24 cellular contexts compared by ENCODE assay signal in genomic region chr1:54222711-54223110, GRCh38. TPM values are rescaled to one million over a fixed set of nuclear protein-coding genes. Genes with fewer than 3 reads are reported as not detected.
DNase-seq lines count a peak whose midpoint lies in the region; ATAC-seq lines count a peak whose summit lies in the region.
"Had no signal": no experiment of that assay in that cellular context is flagged by ENCODE, and none has a peak within 500 bp of the region (broad histone marks: within the 10 kb centered on the region; RNA-seq: fewer than 3 reads in every experiment).

No MANE protein-coding gene starts in this region.

- no peak overlapping the region for H3K4me3 ChIP-seq in CD4-positive, CD25-positive, alpha-beta regulatory T cell (ENCODE audit: low read depth, low read length)
- H3K4me3 ChIP-seq: BLaER1, gastroesophageal sphincter, lung, upper lobe of right lung had no signal

- no peak for DNase-seq in activated CD4-positive, alpha-beta T cell treated with anti-CD3 and anti-CD28 coated beads for 36 hours
- DNase-seq in activated CD4-positive, alpha-beta T cell treated with anti-CD3 and anti-CD28 coated beads, Interleukin-2, amount 50 U/mL, for 48 hours = no peak
- DNase-seq in CD4-positive, CD25-positive, alpha-beta regulatory T cell = no peak
- DNase-seq in activated T-helper 2 cell treated with anti-CD3 and anti-CD28 coated beads, Interferon-gamma antibody, Interleukin-2, Interleukin-4, amounts not matched to agents 10 μg/mL and 5 μg/mL and 100 μg/mL, durations not matched to agents 14 hours and 24 hours and 36 hours (ENCODE audit: low spot score) = no peak
- DNase-seq in naive thymus-derived CD8-positive, alpha-beta T cell = no peak
- no peak for DNase-seq in DMS153 treated with DMSO at 0.1 percent for 48 hours (lab: John Stamatoyannopoulos, UW; ENCODE audit: unreplicated experiment)
- DNase-seq: activated CD4-positive, alpha-beta T cell treated with anti-CD3 and anti-CD28 coated beads, Interleukin-2, amount 50 U/mL, for 4 hours; activated naive CD4-positive, alpha-beta T cell treated with anti-CD3 and anti-CD28 coated beads, Interleukin-2, amount 50 U/mL, for 16 hours; Calu3; effector memory CD4-positive, alpha-beta T cell; IMR-90; NCI-H1105 treated with DMSO at 0.1 percent for 48 hours; NK-92 treated with Interleukin-12 subunit alpha and Interleukin-12 subunit beta, amount 100 ng/mL, for 24 hours; right cardiac atrium; SIG-M5; stimulated activated CD4-positive, alpha-beta T cell treated with anti-CD3 and anti-CD28 coated beads, Interleukin-12 subunit alpha, Interleukin-12 subunit beta, amount 100 ng/mL, for 4 hours; stimulated activated CD4-positive, alpha-beta T cell treated with anti-CD3 and anti-CD28 coated beads, Interleukin-4, amount 100 ng/mL, for 4 hours; upper lobe of right lung had no signal

- H3K27ac ChIP-seq in CD4-positive, CD25-positive, alpha-beta regulatory T cell (ENCODE audit: insufficient read depth, low read length, poor library complexity, severe bottlenecking) = no peak overlapping the region
- H3K27ac ChIP-seq: gastroesophageal sphincter, upper lobe of right lung, VCaP had no signal

- H3K36me3 Mint-ChIP-seq in activated CD4-positive, alpha-beta T cell treated with anti-CD3 and anti-CD28 coated beads for 36 hours (ENCODE audit: low read depth) = peaks cover 13% of the 10 kb centered on the region
- peaks cover 30% of the 10 kb centered on the region for H3K36me3 Mint-ChIP-seq in CD4-positive, CD25-positive, alpha-beta regulatory T cell
- peaks cover 41% of the 10 kb centered on the region for H3K36me3 Mint-ChIP-seq in activated T-helper 2 cell treated with anti-CD3 and anti-CD28 coated beads, Interferon-gamma antibody, Interleukin-2, Interleukin-4, amounts not matched to agents 10 μg/mL and 5 μg/mL and 100 μg/mL, durations not matched to agents 14 hours and 24 hours and 36 hours (ENCODE audit: low read depth)
- peaks cover under 1 to 56% (median 5%) of the 10 kb centered on the region in 3 donors for H3K36me3 Mint-ChIP-seq in naive thymus-derived CD8-positive, alpha-beta T cell

- no peaks in the 10 kb centered on the region for H3K9me3 Mint-ChIP-seq in activated CD4-positive, alpha-beta T cell treated with anti-CD3 and anti-CD28 coated beads for 36 hours (ENCODE audit: low read depth)
- H3K9me3 Mint-ChIP-seq in CD4-positive, CD25-positive, alpha-beta regulatory T cell = no peaks in the 10 kb centered on the region
- no peaks in the 10 kb centered on the region for H3K9me3 Mint-ChIP-seq in activated T-helper 2 cell treated with anti-CD3 and anti-CD28 coated beads, Interferon-gamma antibody, Interleukin-2, Interleukin-4, amounts not matched to agents 10 μg/mL and 5 μg/mL and 100 μg/mL, durations not matched to agents 14 hours and 24 hours and 36 hours
- H3K9me3 Mint-ChIP-seq in naive thymus-derived CD8-positive, alpha-beta T cell = no peaks in the 10 kb centered on the region

- ATAC-seq in activated CD4-positive, alpha-beta T cell treated with anti-CD3 and anti-CD28 coated beads for 36 hours = no peak
- ATAC-seq in CD4-positive, CD25-positive, alpha-beta regulatory T cell (ENCODE audit: low read depth in 2 of 2) = no peak
- ATAC-seq in naive thymus-derived CD8-positive, alpha-beta T cell = no peak
- no peak for ATAC-seq in HG03097 (IDR thresholded peaks at IDR 0.05; ENCODE audit: low FRiP score, unreplicated experiment)
- no peak for ATAC-seq in GM19395 (IDR thresholded peaks at IDR 0.05; ENCODE audit: unreplicated experiment)
- ATAC-seq: gastroesophageal sphincter, right cardiac atrium, upper lobe of right lung had no signal

- POLR2A ChIA-PET in activated CD4-positive, alpha-beta T cell treated with anti-CD3 and anti-CD28 coated beads for 36 hours (lab: Charles Lee) = interaction anchor here (0.6 to 1.3 kb wide), 2 partner anchors 23 to 240 kb away, joined by 3 to 5 read pairs; partner anchors contain the start of genes CYB5RL and MRPL37
- POLR2A ChIA-PET in naive thymus-derived CD8-positive, alpha-beta T cell (lab: Charles Lee) = interaction anchor here (0.8 to 1.4 kb wide), 2 partner anchors 175 to 185 kb away, joined by 4 to 6 read pairs; no protein-coding TSS in a partner anchor

- intact Hi-C loops in activated CD4-positive, alpha-beta T cell treated with anti-CD3 and anti-CD28 coated beads for 36 hours (cut with DNase I, micrococcal nuclease) = no loop called here
- intact Hi-C loops in activated T-helper 2 cell treated with anti-CD3 and anti-CD28 coated beads, Interferon-gamma antibody, Interleukin-2, Interleukin-4, amounts not matched to agents 10 μg/mL and 5 μg/mL and 100 μg/mL, durations not matched to agents 14 hours and 24 hours and 36 hours (cut with micrococcal nuclease) = no loop called here

- CTCF ChIA-PET in activated CD4-positive, alpha-beta T cell treated with anti-CD3 and anti-CD28 coated beads for 36 hours (lab: Charles Lee) = no interaction called here

- peak overlapping the region; percentile 22 for H3K27ac Mint-ChIP-seq in activated CD4-positive, alpha-beta T cell treated with anti-CD3 and anti-CD28 coated beads for 36 hours
- peak overlapping the region in 2 of 3 donors; percentile 20 to 71 for H3K27ac Mint-ChIP-seq in CD4-positive, CD25-positive, alpha-beta regulatory T cell
- peak overlapping the region; percentile 44 for H3K27ac Mint-ChIP-seq in activated T-helper 2 cell treated with anti-CD3 and anti-CD28 coated beads, Interferon-gamma antibody, Interleukin-2, Interleukin-4, amounts not matched to agents 10 μg/mL and 5 μg/mL and 100 μg/mL, durations not matched to agents 14 hours and 24 hours and 36 hours
- peak overlapping the region in 9 of 10 donors; percentile 8 to 92 (median 57) for H3K27ac Mint-ChIP-seq in naive thymus-derived CD8-positive, alpha-beta T cell

- no peaks in the 10 kb centered on the region for H3K27me3 ChIP-seq in CD4-positive, CD25-positive, alpha-beta regulatory T cell (ENCODE audit: control insufficient read depth, insufficient read depth, low read length)
- H3K27me3 ChIP-seq: BLaER1, gastroesophageal sphincter, upper lobe of right lung had no signal

- H3K4me1 ChIP-seq in CD4-positive, CD25-positive, alpha-beta regulatory T cell (ENCODE audit: control insufficient read depth, insufficient read depth, low read length, poor library complexity, severe bottlenecking) = no peaks in the 10 kb centered on the region

- H3K9me3 ChIP-seq in CD4-positive, CD25-positive, alpha-beta regulatory T cell (ENCODE audit: control insufficient read depth in 2 of 2, low read length in 2 of 2) = no peaks in the 10 kb centered on the region
- H3K9me3 ChIP-seq: BLaER1, gastroesophageal sphincter, upper lobe of right lung had no signal

- H3K4me1 Mint-ChIP-seq in activated CD4-positive, alpha-beta T cell treated with anti-CD3 and anti-CD28 coated beads for 36 hours = peaks cover 5% of the 10 kb centered on the region
- H3K4me1 Mint-ChIP-seq in CD4-positive, CD25-positive, alpha-beta regulatory T cell = peaks cover 0 to 7% (median 1%) of the 10 kb centered on the region in 4 donors
- H3K4me1 Mint-ChIP-seq in activated T-helper 2 cell treated with anti-CD3 and anti-CD28 coated beads, Interferon-gamma antibody, Interleukin-2, Interleukin-4, amounts not matched to agents 10 μg/mL and 5 μg/mL and 100 μg/mL, durations not matched to agents 14 hours and 24 hours and 36 hours (ENCODE audit: low read depth) = peaks cover 2% of the 10 kb centered on the region
- peaks cover 6 to 40% (median 15%) of the 10 kb centered on the region in 4 donors for H3K4me1 Mint-ChIP-seq in naive thymus-derived CD8-positive, alpha-beta T cell

- H3K4me3 Mint-ChIP-seq in activated CD4-positive, alpha-beta T cell treated with anti-CD3 and anti-CD28 coated beads for 36 hours = no peak overlapping the region
- H3K4me3 Mint-ChIP-seq in CD4-positive, CD25-positive, alpha-beta regulatory T cell = no peak overlapping the region
- H3K4me3 Mint-ChIP-seq in activated T-helper 2 cell treated with anti-CD3 and anti-CD28 coated beads, Interferon-gamma antibody, Interleukin-2, Interleukin-4, amounts not matched to agents 10 μg/mL and 5 μg/mL and 100 μg/mL, durations not matched to agents 14 hours and 24 hours and 36 hours (ENCODE audit: low read depth) = no peak overlapping the region
- no peak overlapping the region for H3K4me3 Mint-ChIP-seq in naive thymus-derived CD8-positive, alpha-beta T cell

- no peaks in the 10 kb centered on the region for H3K27me3 Mint-ChIP-seq in activated CD4-positive, alpha-beta T cell treated with anti-CD3 and anti-CD28 coated beads for 36 hours
- H3K27me3 Mint-ChIP-seq in CD4-positive, CD25-positive, alpha-beta regulatory T cell = no peaks in the 10 kb centered on the region
- H3K27me3 Mint-ChIP-seq in activated T-helper 2 cell treated with anti-CD3 and anti-CD28 coated beads, Interferon-gamma antibody, Interleukin-2, Interleukin-4, amounts not matched to agents 10 μg/mL and 5 μg/mL and 100 μg/mL, durations not matched to agents 14 hours and 24 hours and 36 hours (ENCODE audit: low read depth) = no peaks in the 10 kb centered on the region
- no peaks in the 10 kb centered on the region for H3K27me3 Mint-ChIP-seq in naive thymus-derived CD8-positive, alpha-beta T cell

- H3K36me3 ChIP-seq in CD4-positive, CD25-positive, alpha-beta regulatory T cell (ENCODE audit: control insufficient read depth, insufficient read depth, low read length) = peaks cover 37% of the 10 kb centered on the region

RNA-seq across cellular contexts. Expression of gene MRPL37, which starts 22.7 kb away (rescaled TPM):
- total RNA-seq in activated CD4-positive, alpha-beta T cell treated with anti-CD3 and anti-CD28 coated beads for 36 hours = 100 to 1,000 TPM; 177 to 189 TPM
- 34.5 TPM for total RNA-seq in CD4-positive, CD25-positive, alpha-beta regulatory T cell
- polyA plus RNA-seq in CD4-positive, CD25-positive, alpha-beta regulatory T cell = 10 to 100 TPM; 62.0 to 66.7 (median 65.3) TPM
- 130 and 134 TPM in 2 replicates for total RNA-seq in activated T-helper 2 cell treated with anti-CD3 and anti-CD28 coated beads, Interferon-gamma antibody, Interleukin-2, Interleukin-4, amounts not matched to agents 10 μg/mL and 5 μg/mL and 100 μg/mL, durations not matched to agents 14 hours and 24 hours and 36 hours
- total RNA-seq in naive thymus-derived CD8-positive, alpha-beta T cell = 10 to 100 TPM; 34.1 to 34.8 TPM
- polyA plus RNA-seq in naive thymus-derived CD8-positive, alpha-beta T cell = 10 to 100 TPM; 51.9 to 57.5 (median 53.9) TPM

RNA-seq across cellular contexts. Expression of gene CYB5RL, which starts 22.9 kb away (rescaled TPM):
- 10 to 100 TPM; 13.1 to 13.5 TPM for total RNA-seq in activated CD4-positive, alpha-beta T cell treated with anti-CD3 and anti-CD28 coated beads for 36 hours
- total RNA-seq in CD4-positive, CD25-positive, alpha-beta regulatory T cell = 3.7 TPM
- polyA plus RNA-seq in CD4-positive, CD25-positive, alpha-beta regulatory T cell = 1 to 10 TPM; 1.1 to 4.8 (median 3.1) TPM
- total RNA-seq in activated T-helper 2 cell treated with anti-CD3 and anti-CD28 coated beads, Interferon-gamma antibody, Interleukin-2, Interleukin-4, amounts not matched to agents 10 μg/mL and 5 μg/mL and 100 μg/mL, durations not matched to agents 14 hours and 24 hours and 36 hours = 10.2 and 12.2 TPM in 2 replicates
- total RNA-seq in naive thymus-derived CD8-positive, alpha-beta T cell = 10 to 100 TPM in 1 of 2 experiments, 1 to 10 TPM in 1; 8.3 to 10.5 TPM
- 1 to 10 TPM; 2.4 to 4.0 (median 2.5) TPM for polyA plus RNA-seq in naive thymus-derived CD8-positive, alpha-beta T cell
